In genomic region chr15:58159827-58160386, GRCh38 we compare ENCODE assay signal across 22 cellular contexts. TPM values are rescaled to one million over a fixed set of nuclear protein-coding genes. Genes with fewer than 3 reads are reported as not detected.
DNase-seq lines count a peak whose midpoint lies in the region; ATAC-seq, FAIRE-seq and TF ChIP-seq lines count a peak whose summit lies in the region.
"Had no signal": no experiment of that assay in that cellular context is flagged by ENCODE, and none has a peak within 500 bp of the region (broad histone marks: within the 10 kb centered on the region; RNA-seq: fewer than 3 reads in every experiment).

No MANE protein-coding gene starts in this region.

- DNase-seq in right lobe of liver (no peak), HepG2 (ENCODE audit: low spot score) (no peak), NCI-H1105 treated with DMSO at 0.1 percent for 48 hours (lab: John Stamatoyannopoulos, UW) (peak; percentile 91), NCI-H748 treated with DMSO at 0.1 percent for 48 hours (lab: John Stamatoyannopoulos, UW) (peak; percentile 21), smooth muscle cell of the brain vasculature (ENCODE audit: low read depth, low spot score) (peak; percentile 6), HTR-8/SVneo (ENCODE audit: insufficient read length, low spot score) (no peak), NCI-H526 (lab: John Stamatoyannopoulos, UW) (no peak)
- DNase-seq: BE2C, DND-41, H9, Karpas-422, MV-4-11, NCI-H1436 treated with DMSO at 0.1 percent for 48 hours, NCI-H1930, T-helper 2 cell had no signal

- no peak overlapping the region for H3K4me2 ChIP-seq in HepG2 (ENCODE audit: low read depth, low read length)

- H3K27ac ChIP-seq in right lobe of liver (no peak overlapping the region), HepG2 (ENCODE audit: extremely low read length, insufficient read depth, low read length) (no peak overlapping the region)

- FAIRE-seq in HepG2 (lab: Jason Lieb, UNC): no peak
- FAIRE-seq in HTR-8/SVneo (lab: Jason Lieb, UNC): no peak
- FAIRE-seq: D721Med, GM12878 had no signal

- TF ChIP-seq EP300 in HepG2 (IDR thresholded peaks at IDR 0.05; ENCODE audit: low read depth in 2 of 2, low read length in 2 of 2) (no peak), HepG2 (CRISPR knock-in tag; IDR thresholded peaks at IDR 0.05; ENCODE audit: borderline replicate concordance) (no peak)

- peak in 3 of 4 donors; percentile 53 to 61 (median 60) for ATAC-seq in right lobe of liver
- no peak for ATAC-seq in HepG2
- ATAC-seq in SK-N-SH treated with all-trans-retinoic acid at 6 μM for 48 hours: no peak
- ATAC-seq: GM12878, Right ventricle myocardium inferior had no signal

- H3K4me3 ChIP-seq in right lobe of liver (no peak overlapping the region), HepG2 (replicated peaks in 1 of 3; ENCODE audit: insufficient read depth in 1 of 3, low read depth in 2 of 3, low read length in 3 of 3) (no peak overlapping the region)
- H3K4me3 ChIP-seq: GM12878 had no signal

- intact Hi-C loops in right lobe of liver (cut with DNase I) (no loop called here), HepG2 (cut with micrococcal nuclease; ENCODE audit: unreplicated experiment) (no loop called here)

- no peaks in the 10 kb centered on the region for H3K36me3 ChIP-seq in right lobe of liver
- H3K36me3 ChIP-seq in HepG2 (replicated peaks in 1 of 2; ENCODE audit: control insufficient read depth in 1 of 2, insufficient read depth in 2 of 2, low read length in 2 of 2): no peaks in the 10 kb centered on the region
- H3K36me3 ChIP-seq: BE2C had no signal

- CTCF ChIA-PET in HepG2 (lab: Yijun Ruan, JAX; ENCODE audit: low intra/inter-chr PET ratio, low total read pairs): no interaction called here

- TF ChIP-seq CTCF in right lobe of liver (IDR thresholded peaks at IDR 0.05) (no peak), HepG2 (CRISPR knock-in tag; IDR thresholded peaks at IDR 0.05) (no peak)

- no peak overlapping the region for H2AFZ ChIP-seq in HepG2 (ENCODE audit: low read length)

- WGBS in right lobe of liver (ENCODE audit: insufficient coverage, low coverage, low lambda C conversion rate, missing lambda C conversion rate): 61% methylated on average over 6 of the region's 6 CpGs
- WGBS in HepG2 (ENCODE audit: low lambda C conversion rate): 33% methylated on average over 6 of the region's 6 CpGs

- no peak for TF ChIP-seq RAD21 in HepG2 (CRISPR knock-in tag; IDR thresholded peaks at IDR 0.05)

- no peaks in the 10 kb centered on the region for H4K20me1 ChIP-seq in HepG2 (ENCODE audit: insufficient read depth, low read length)

- POLR2A ChIA-PET in HepG2 (lab: Yijun Ruan, JAX): no interaction called here

- in situ Hi-C loops in HepG2 (cut with HindIII; ENCODE audit: extremely low pct_ligation_motif_present, low pct_unique_long_range_greater_than_20kb): no loop called here

- H3K9me3 ChIP-seq in right lobe of liver (no peaks in the 10 kb centered on the region), HepG2 (ENCODE audit: low read length) (no peaks in the 10 kb centered on the region)
- H3K9me3 ChIP-seq: BE2C had no signal

- H3K27me3 ChIP-seq in right lobe of liver (no peaks in the 10 kb centered on the region), HepG2 (ENCODE audit: control insufficient read depth in 1 of 2, insufficient read depth in 2 of 2, low read length in 2 of 2) (peaks cover 0 to 20% of the 10 kb centered on the region in 2 experiments; a peak in 2 of 5 replicates)
- H3K27me3 ChIP-seq: BE2C had no signal

- TF ChIP-seq POLR2A in right lobe of liver (IDR thresholded peaks at IDR 0.05) (no peak), HepG2 (IDR thresholded peaks at IDR 0.05; ENCODE audit: insufficient read depth in 1 of 2, low read depth in 2 of 2, low read length in 2 of 2) (no peak)

- BruUV-seq in HepG2 (replicated peaks; lab: Mats Ljungman, UMichigan): no TSS peak

- no peak overlapping the region for H3K9ac ChIP-seq in HepG2 (ENCODE audit: insufficient read depth, low read depth, low read length)

- H3K4me1 ChIP-seq in right lobe of liver (peaks cover 0 to 23% (median 10%) of the 10 kb centered on the region in 4 donors), HepG2 (ENCODE audit: insufficient read depth, low read length) (no peaks in the 10 kb centered on the region)

- H3K79me2 ChIP-seq in HepG2 (ENCODE audit: insufficient read depth, low read length): no peaks in the 10 kb centered on the region

TF ChIP-seq in SK-N-SH treated with all-trans-retinoic acid at 6 μM for 48 hours, 23 proteins besides CTCF, POLR2A, EP300 and RAD21:
- no peak for TF ChIP-seq BACH2 (CRISPR knock-in tag; IDR thresholded peaks at IDR 0.05; ENCODE audit: borderline replicate concordance)
TF ChIP-seq in SK-N-SH treated with all-trans-retinoic acid at 6 μM for 48 hours: peak in this region for 0.

RNA-seq across cellular contexts. Expression of gene AQP9, which starts 21.7 kb away (rescaled TPM):
- total RNA-seq in right lobe of liver (100 to 1,000 TPM in 4 of 6 experiments, 10 to 100 TPM in 2; 72.9 to 350 (median 156) TPM), HepG2 (2016; rRNA removed; fragmentation: Illumina TruSeq; extraction: Trizol) (not detected in 2 replicates)
- not detected in 2 replicates for total RNA-seq in HepG2 (2016; cell fraction: cytosol; rRNA removed; fragmentation: Illumina TruSeq; extraction: Trizol; ENCODE audit: low read depth)
- not detected in 2 replicates for total RNA-seq in HepG2 (2016; cell fraction: insoluble cytoplasmic fraction; rRNA removed; fragmentation: Illumina TruSeq; extraction: Trizol)
- total RNA-seq in HepG2 (2016; cell fraction: membrane; rRNA removed; fragmentation: Illumina TruSeq; extraction: Trizol): 0.09 TPM in 1 of 2 replicates, not detected in the other
- total RNA-seq in HepG2 (2016; cell fraction: nucleus; rRNA removed; fragmentation: Illumina TruSeq; extraction: Trizol): not detected in 2 replicates
- polyA plus RNA-seq in HepG2 (2011; rRNA removed): 0.03 TPM in 1 of 2 replicates, not detected in the other
- polyA plus RNA-seq in HepG2 (2011; cell fraction: cytosol; rRNA removed): 0.05 TPM in 1 of 2 replicates, not detected in the other
- not detected in 2 replicates for polyA plus RNA-seq in HepG2 (2011; cell fraction: nucleus; rRNA removed)
- 0.11 TPM in 1 of 2 replicates, not detected in the other for polyA plus RNA-seq in HepG2 (2012)
- not detected in 2 replicates for polyA plus RNA-seq in HepG2 (2016; cell fraction: cytosol; fragmentation: Illumina TruSeq; extraction: Trizol; ENCODE audit: low read depth)
- polyA plus RNA-seq in HepG2 (2016; cell fraction: insoluble cytoplasmic fraction; fragmentation: Illumina TruSeq; extraction: Trizol; ENCODE audit: low read depth): 0.12 TPM in 1 of 2 replicates, not detected in the other
- polyA plus RNA-seq in HepG2 (2016; cell fraction: membrane; fragmentation: Illumina TruSeq; extraction: Trizol; ENCODE audit: low read depth): not detected in 2 replicates
- not detected in 2 replicates for polyA plus RNA-seq in HepG2 (2016; cell fraction: nucleus; fragmentation: Illumina TruSeq; extraction: Trizol; ENCODE audit: insufficient read depth, low read depth)
- polyA minus RNA-seq in HepG2 (2011; rRNA and poly(A)+ RNA removed; ENCODE audit: low replicate concordance): not detected in 2 replicates
- polyA minus RNA-seq in HepG2 (2011; cell fraction: cytosol; rRNA and poly(A)+ RNA removed): not detected in 2 replicates
- not detected in 2 replicates for polyA minus RNA-seq in HepG2 (2011; cell fraction: nucleus; rRNA and poly(A)+ RNA removed)
- total RNA-seq: A673, H9, M059J, NCI-H460 had no signal

Comparison
In these comparisons a context has a peak if more than half of its experiments do, and no peak if none do; other contexts are left out.
1. ATAC-seq: peak in right lobe of liver (3 of 4); none in HepG2 (single experiment) and SK-N-SH treated with all-trans-retinoic acid at 6 μM for 48 hours (single experiment).
2. RNA of gene AQP9, which starts 21.7 kb away (total RNA-seq): 72.9 to 350 TPM in right lobe of liver; 0.09 TPM in HepG2; every median in the first group is over 10 times any median in the second.
3. DNase-seq: peak in NCI-H1105 treated with DMSO at 0.1 percent for 48 hours (single experiment), NCI-H748 treated with DMSO at 0.1 percent for 48 hours (single experiment) and smooth muscle cell of the brain vasculature (single experiment); none in right lobe of liver (0 of 3), HepG2 (single experiment), HTR-8/SVneo (single experiment) and NCI-H526 (0 of 2).